ENCODE assay signal across 16 cellular contexts in the genomic region with DNA sequence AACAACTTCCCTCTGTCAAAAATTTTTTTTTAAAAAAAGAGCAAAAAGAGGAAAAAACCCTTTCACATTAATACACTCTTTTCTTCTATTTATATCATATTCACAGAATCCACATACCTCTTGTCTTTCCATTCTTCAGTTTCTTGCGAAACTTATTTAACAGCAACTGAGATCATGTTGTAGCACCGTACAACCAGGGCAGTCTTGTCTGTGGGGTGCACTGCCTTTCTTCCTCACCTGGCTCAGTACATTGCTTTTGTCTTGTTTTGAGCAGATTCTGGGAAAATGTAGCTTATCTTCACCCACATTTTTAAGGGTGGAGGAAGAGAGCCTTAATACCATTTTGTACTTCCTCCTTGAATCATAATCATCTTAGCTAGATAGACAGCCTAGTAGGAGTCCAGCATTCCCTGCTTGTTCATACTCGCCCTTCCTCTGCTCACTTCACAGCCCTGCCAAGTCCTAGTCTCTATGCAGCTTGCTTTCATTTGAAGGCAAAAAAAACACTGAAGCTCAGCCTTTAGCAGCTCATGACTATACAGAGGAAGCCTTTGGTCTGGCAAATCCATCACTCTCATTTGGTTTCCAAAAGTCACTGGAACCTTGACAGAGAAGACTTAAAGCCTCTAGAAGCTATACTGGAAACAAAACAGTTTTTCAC.
DNase-seq lines count a peak whose midpoint lies in the region; ATAC-seq, FAIRE-seq and TF ChIP-seq lines count a peak whose summit lies in the region.
"Had no signal": no experiment of that assay in that cellular context is flagged by ENCODE, and none has a peak within 500 bp of the region (broad histone marks: within the 10 kb centered on the region; RNA-seq: fewer than 3 reads in every experiment).

No MANE protein-coding gene starts in this region.

- H3K27me3 ChIP-seq in heart left ventricle = no peaks in the 10 kb centered on the region

- H3K27ac ChIP-seq in VCaP (peak overlapping the region; percentile 51), heart left ventricle (peak overlapping the region in 6 of 12 donors; percentile 18 to 66 (median 31))
- H3K27ac ChIP-seq: 22Rv1 had no signal

- peaks cover 0 to 18% (median 9%) of the 10 kb centered on the region in 12 donors for H3K4me1 ChIP-seq in heart left ventricle
- H3K4me1 ChIP-seq: Caco-2 had no signal

- TF ChIP-seq POLR2A in heart left ventricle (IDR thresholded peaks at IDR 0.05) = no peak

- no peak for TF ChIP-seq CTCF in VCaP (conservative IDR thresholded peaks at IDR 0.05)
- TF ChIP-seq CTCF in heart left ventricle (IDR thresholded peaks at IDR 0.05) = no peak

- intact Hi-C loops in heart left ventricle (cut with DNase I) = loop anchor here in 1 of 10 donors (5.0 kb wide), 1 partner anchor 303 kb away; a partner anchor contains a TSS
- intact Hi-C loops in posterior vena cava (cut with DNase I) = no loop called here

- WGBS in heart left ventricle, 4 donors = 49 to 59% (median 54%) methylated on average over 3 of the region's 3 CpGs

- H3K4me3 ChIP-seq in heart left ventricle = no peak overlapping the region

- peak; percentile 2 for DNase-seq in DMS53 (lab: John Stamatoyannopoulos, UW)
- no peak for DNase-seq in DMS53 treated with DMSO at 0.1 percent for 48 hours (lab: John Stamatoyannopoulos, UW; ENCODE audit: unreplicated experiment)
- DNase-seq in heart left ventricle = no peak
- DNase-seq in superior temporal gyrus (ENCODE audit: extremely low spot score) = peak; percentile 17
- DNase-seq in HTR-8/SVneo (ENCODE audit: insufficient read length, low spot score) = no peak
- no peak for DNase-seq in posterior vena cava (ENCODE audit: low spot score)
- DNase-seq: amygdala; Caco-2; effector memory CD8-positive, alpha-beta T cell; NCI-H1930; retina had no signal

- ATAC-seq in heart left ventricle (peak in 3 of 4 donors; percentile 37 to 59 (median 52)), GM21515 (IDR thresholded peaks at IDR 0.05; ENCODE audit: unreplicated experiment) (no peak)
- ATAC-seq: effector memory CD8-positive, alpha-beta T cell; Panc1 had no signal

- no peak for FAIRE-seq in HTR-8/SVneo (lab: Jason Lieb, UNC)
- FAIRE-seq: H54 had no signal

- no peaks in the 10 kb centered on the region for H3K9me3 ChIP-seq in heart left ventricle
- H3K9me3 ChIP-seq: Caco-2 had no signal

- no peaks in the 10 kb centered on the region for H3K36me3 ChIP-seq in heart left ventricle

Comparison
In these comparisons a context has a peak if more than half of its experiments do, and no peak if none do; other contexts are left out.
1. DNase-seq: peak in DMS53 (single experiment) and superior temporal gyrus (single experiment); none in DMS53 treated with DMSO at 0.1 percent for 48 hours (single experiment), heart left ventricle (0 of 5), HTR-8/SVneo (single experiment) and posterior vena cava (single experiment).